ENCODE assay signal across 1 cellular context in the genomic region with DNA sequence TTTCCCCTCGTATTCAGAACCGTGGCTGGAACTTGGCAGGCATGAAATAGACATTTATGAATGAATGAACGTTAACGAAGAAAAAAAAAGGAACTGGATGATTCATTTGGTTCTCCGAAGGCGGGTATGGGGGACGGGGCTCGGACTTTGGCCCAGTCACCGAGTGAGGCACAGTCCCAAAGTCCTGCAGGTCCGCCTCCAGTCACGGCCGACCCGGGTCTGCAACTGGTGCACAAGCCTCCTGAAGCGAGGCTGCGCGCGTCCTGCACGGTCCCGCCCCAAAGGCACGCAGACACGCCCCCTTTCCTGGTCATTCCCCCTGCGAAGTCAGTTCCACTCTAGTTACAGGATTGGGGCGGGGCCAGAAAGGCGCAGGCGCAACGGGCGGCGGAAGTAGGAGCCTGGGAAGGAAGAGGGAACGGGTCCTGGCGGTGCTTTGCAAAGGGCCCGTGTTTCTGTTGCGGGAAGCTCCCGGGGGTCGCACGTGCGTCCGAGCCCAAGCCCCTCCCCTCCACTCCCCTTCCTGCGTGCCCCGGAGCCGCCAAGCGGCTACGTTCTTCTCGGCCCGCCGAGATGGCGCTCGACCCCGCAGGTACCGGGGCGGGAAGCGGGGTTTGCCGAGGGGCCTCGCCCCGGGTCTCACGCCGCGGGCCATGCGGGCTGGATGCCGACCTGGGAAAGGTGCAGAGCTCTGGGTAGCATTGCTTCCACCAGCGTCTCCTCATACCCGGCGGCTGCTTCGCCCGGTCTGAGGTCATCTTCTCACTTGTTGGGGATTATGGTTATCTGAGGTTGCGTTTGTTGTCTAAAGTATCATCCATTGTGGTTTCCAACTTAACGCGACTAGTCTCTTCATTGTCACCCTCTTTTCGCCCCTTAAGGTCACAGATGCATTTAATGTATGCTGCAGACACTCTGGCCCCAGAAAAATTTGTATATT.
A peak's percentile ranks its signal among the peaks of the same experiment; 100 is the strongest.
TF ChIP-seq lines count a peak whose summit lies in the region.

A gene with protein sequence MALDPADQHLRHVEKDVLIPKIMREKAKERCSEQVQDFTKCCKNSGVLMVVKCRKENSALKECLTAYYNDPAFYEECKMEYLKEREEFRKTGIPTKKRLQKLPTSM (plus strand): TSS at position 399 of the 940 bp plus-strand sequence. CDS start 175 bp downstream, at position 574.

TF ChIP-seq in HepG2, 621 proteins besides CTCF, POLR2A, EP300 and RAD21 (continued from another document and continues in another):
- TF ChIP-seq, protein P1, sequence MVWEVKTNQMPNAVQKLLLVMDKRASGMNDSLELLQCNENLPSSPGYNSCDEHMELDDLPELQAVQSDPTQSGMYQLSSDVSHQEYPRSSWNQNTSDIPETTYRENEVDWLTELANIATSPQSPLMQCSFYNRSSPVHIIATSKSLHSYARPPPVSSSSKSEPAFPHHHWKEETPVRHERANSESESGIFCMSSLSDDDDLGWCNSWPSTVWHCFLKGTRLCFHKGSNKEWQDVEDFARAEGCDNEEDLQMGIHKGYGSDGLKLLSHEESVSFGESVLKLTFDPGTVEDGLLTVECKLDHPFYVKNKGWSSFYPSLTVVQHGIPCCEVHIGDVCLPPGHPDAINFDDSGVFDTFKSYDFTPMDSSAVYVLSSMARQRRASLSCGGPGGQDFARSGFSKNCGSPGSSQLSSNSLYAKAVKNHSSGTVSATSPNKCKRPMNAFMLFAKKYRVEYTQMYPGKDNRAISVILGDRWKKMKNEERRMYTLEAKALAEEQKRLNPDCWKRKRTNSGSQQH (CRISPR knock-in tag; IDR thresholded peaks at IDR 0.05; ENCODE audit: low read depth), result 0 out of 2 replicates have a peak, but pooled peaks have one; percentile 61
- TF ChIP-seq, protein P2, sequence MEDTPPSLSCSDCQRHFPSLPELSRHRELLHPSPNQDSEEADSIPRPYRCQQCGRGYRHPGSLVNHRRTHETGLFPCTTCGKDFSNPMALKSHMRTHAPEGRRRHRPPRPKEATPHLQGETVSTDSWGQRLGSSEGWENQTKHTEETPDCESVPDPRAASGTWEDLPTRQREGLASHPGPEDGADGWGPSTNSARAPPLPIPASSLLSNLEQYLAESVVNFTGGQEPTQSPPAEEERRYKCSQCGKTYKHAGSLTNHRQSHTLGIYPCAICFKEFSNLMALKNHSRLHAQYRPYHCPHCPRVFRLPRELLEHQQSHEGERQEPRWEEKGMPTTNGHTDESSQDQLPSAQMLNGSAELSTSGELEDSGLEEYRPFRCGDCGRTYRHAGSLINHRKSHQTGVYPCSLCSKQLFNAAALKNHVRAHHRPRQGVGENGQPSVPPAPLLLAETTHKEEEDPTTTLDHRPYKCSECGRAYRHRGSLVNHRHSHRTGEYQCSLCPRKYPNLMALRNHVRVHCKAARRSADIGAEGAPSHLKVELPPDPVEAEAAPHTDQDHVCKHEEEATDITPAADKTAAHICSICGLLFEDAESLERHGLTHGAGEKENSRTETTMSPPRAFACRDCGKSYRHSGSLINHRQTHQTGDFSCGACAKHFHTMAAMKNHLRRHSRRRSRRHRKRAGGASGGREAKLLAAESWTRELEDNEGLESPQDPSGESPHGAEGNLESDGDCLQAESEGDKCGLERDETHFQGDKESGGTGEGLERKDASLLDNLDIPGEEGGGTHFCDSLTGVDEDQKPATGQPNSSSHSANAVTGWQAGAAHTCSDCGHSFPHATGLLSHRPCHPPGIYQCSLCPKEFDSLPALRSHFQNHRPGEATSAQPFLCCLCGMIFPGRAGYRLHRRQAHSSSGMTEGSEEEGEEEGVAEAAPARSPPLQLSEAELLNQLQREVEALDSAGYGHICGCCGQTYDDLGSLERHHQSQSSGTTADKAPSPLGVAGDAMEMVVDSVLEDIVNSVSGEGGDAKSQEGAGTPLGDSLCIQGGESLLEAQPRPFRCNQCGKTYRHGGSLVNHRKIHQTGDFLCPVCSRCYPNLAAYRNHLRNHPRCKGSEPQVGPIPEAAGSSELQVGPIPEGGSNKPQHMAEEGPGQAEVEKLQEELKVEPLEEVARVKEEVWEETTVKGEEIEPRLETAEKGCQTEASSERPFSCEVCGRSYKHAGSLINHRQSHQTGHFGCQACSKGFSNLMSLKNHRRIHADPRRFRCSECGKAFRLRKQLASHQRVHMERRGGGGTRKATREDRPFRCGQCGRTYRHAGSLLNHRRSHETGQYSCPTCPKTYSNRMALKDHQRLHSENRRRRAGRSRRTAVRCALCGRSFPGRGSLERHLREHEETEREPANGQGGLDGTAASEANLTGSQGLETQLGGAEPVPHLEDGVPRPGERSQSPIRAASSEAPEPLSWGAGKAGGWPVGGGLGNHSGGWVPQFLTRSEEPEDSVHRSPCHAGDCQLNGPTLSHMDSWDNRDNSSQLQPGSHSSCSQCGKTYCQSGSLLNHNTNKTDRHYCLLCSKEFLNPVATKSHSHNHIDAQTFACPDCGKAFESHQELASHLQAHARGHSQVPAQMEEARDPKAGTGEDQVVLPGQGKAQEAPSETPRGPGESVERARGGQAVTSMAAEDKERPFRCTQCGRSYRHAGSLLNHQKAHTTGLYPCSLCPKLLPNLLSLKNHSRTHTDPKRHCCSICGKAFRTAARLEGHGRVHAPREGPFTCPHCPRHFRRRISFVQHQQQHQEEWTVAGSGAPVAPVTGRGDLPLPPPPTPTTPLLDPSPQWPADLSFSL (CRISPR knock-in tag; IDR thresholded peaks at IDR 0.05), result 0 out of 2 replicates have a peak, but pooled peaks have one; percentile 24
- TF ChIP-seq KMT2A (CRISPR knock-in tag; IDR thresholded peaks at IDR 0.05) (peak; percentile 92), ZNF230 (CRISPR knock-in tag; IDR thresholded peaks at IDR 0.05) (peak; percentile 80), MYC (CRISPR knock-in tag; IDR thresholded peaks at IDR 0.05; ENCODE audit: borderline replicate concordance) (peak; percentile 98), GATA4 (IDR thresholded peaks at IDR 0.05; ENCODE audit: borderline replicate concordance, low read depth) (peak; percentile 66; the same call in 1 of the 2 replicates), TBX2 (CRISPR knock-in tag; IDR thresholded peaks at IDR 0.05; ENCODE audit: borderline replicate concordance) (peak; percentile 91), ZNF496 (CRISPR knock-in tag; IDR thresholded peaks at IDR 0.05; ENCODE audit: insufficient replicate concordance) (no peak), HOXA7 (CRISPR knock-in tag; IDR thresholded peaks at IDR 0.05) (no peak), DR1 (CRISPR knock-in tag; IDR thresholded peaks at IDR 0.05) (peak; percentile 84), REPIN1 (CRISPR knock-in tag; IDR thresholded peaks at IDR 0.05; ENCODE audit: borderline replicate concordance, low read depth) (peak; percentile 8), GPN1 (CRISPR knock-in tag; IDR thresholded peaks at IDR 0.05; ENCODE audit: borderline replicate concordance) (no peak), ZNF510 (CRISPR knock-in tag; IDR thresholded peaks at IDR 0.05; ENCODE audit: low read depth) (no peak; the same call in 1 of the 2 replicates), ZNF253 (CRISPR knock-in tag; IDR thresholded peaks at IDR 0.05; ENCODE audit: borderline replicate concordance) (peak; percentile 88), SRSF9 (IDR thresholded peaks at IDR 0.05; ENCODE audit: borderline replicate concordance, insufficient read depth, low read depth, low read length, poor library complexity, severe bottlenecking) (no peak), REXO4 (CRISPR knock-in tag; IDR thresholded peaks at IDR 0.05; ENCODE audit: borderline replicate concordance) (no peak), ZNF430 (CRISPR knock-in tag; IDR thresholded peaks at IDR 0.05) (peak; percentile 38; the same call in 1 of the 2 replicates), RFX1 (IDR thresholded peaks at IDR 0.05) (no peak), THYN1 (CRISPR knock-in tag; IDR thresholded peaks at IDR 0.05; ENCODE audit: borderline replicate concordance, low read depth) (no peak), YY1 (IDR thresholded peaks at IDR 0.05; ENCODE audit: insufficient read depth, insufficient replicate concordance, low read depth, low read length) (peak; percentile 23)
- TF ChIP-seq, protein P3, sequence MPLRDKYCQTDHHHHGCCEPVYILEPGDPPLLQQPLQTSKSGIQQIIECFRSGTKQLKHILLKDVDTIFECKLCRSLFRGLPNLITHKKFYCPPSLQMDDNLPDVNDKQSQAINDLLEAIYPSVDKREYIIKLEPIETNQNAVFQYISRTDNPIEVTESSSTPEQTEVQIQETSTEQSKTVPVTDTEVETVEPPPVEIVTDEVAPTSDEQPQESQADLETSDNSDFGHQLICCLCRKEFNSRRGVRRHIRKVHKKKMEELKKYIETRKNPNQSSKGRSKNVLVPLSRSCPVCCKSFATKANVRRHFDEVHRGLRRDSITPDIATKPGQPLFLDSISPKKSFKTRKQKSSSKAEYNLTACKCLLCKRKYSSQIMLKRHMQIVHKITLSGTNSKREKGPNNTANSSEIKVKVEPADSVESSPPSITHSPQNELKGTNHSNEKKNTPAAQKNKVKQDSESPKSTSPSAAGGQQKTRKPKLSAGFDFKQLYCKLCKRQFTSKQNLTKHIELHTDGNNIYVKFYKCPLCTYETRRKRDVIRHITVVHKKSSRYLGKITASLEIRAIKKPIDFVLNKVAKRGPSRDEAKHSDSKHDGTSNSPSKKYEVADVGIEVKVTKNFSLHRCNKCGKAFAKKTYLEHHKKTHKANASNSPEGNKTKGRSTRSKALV (CRISPR knock-in tag; IDR thresholded peaks at IDR 0.05), result peak; percentile 74; the same call in 1 of the 2 replicates
- TF ChIP-seq, protein P4, sequence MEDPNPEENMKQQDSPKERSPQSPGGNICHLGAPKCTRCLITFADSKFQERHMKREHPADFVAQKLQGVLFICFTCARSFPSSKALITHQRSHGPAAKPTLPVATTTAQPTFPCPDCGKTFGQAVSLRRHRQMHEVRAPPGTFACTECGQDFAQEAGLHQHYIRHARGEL (CRISPR knock-in tag; IDR thresholded peaks at IDR 0.05), result no peak
- TF ChIP-seq, protein P5, sequence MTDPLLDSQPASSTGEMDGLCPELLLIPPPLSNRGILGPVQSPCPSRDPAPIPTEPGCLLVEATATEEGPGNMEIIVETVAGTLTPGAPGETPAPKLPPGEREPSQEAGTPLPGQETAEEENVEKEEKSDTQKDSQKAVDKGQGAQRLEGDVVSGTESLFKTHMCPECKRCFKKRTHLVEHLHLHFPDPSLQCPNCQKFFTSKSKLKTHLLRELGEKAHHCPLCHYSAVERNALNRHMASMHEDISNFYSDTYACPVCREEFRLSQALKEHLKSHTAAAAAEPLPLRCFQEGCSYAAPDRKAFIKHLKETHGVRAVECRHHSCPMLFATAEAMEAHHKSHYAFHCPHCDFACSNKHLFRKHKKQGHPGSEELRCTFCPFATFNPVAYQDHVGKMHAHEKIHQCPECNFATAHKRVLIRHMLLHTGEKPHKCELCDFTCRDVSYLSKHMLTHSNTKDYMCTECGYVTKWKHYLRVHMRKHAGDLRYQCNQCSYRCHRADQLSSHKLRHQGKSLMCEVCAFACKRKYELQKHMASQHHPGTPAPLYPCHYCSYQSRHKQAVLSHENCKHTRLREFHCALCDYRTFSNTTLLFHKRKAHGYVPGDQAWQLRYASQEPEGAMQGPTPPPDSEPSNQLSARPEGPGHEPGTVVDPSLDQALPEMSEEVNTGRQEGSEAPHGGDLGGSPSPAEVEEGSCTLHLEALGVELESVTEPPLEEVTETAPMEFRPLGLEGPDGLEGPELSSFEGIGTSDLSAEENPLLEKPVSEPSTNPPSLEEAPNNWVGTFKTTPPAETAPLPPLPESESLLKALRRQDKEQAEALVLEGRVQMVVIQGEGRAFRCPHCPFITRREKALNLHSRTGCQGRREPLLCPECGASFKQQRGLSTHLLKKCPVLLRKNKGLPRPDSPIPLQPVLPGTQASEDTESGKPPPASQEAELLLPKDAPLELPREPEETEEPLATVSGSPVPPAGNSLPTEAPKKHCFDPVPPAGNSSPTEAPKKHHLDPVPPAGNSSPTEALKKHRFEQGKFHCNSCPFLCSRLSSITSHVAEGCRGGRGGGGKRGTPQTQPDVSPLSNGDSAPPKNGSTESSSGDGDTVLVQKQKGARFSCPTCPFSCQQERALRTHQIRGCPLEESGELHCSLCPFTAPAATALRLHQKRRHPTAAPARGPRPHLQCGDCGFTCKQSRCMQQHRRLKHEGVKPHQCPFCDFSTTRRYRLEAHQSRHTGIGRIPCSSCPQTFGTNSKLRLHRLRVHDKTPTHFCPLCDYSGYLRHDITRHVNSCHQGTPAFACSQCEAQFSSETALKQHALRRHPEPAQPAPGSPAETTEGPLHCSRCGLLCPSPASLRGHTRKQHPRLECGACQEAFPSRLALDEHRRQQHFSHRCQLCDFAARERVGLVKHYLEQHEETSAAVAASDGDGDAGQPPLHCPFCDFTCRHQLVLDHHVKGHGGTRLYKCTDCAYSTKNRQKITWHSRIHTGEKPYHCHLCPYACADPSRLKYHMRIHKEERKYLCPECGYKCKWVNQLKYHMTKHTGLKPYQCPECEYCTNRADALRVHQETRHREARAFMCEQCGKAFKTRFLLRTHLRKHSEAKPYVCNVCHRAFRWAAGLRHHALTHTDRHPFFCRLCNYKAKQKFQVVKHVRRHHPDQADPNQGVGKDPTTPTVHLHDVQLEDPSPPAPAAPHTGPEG (CRISPR knock-in tag; IDR thresholded peaks at IDR 0.05), result peak; percentile 79
- TF ChIP-seq, protein P6, sequence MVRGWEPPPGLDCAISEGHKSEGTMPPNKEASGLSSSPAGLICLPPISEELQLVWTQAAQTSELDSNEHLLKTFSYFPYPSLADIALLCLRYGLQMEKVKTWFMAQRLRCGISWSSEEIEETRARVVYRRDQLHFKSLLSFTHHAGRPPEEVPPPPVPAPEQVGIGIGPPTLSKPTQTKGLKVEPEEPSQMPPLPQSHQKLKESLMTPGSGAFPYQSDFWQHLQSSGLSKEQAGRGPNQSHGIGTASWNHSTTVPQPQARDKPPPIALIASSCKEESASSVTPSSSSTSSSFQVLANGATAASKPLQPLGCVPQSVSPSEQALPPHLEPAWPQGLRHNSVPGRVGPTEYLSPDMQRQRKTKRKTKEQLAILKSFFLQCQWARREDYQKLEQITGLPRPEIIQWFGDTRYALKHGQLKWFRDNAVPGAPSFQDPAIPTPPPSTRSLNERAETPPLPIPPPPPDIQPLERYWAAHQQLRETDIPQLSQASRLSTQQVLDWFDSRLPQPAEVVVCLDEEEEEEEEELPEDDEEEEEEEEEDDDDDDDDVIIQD (CRISPR knock-in tag; IDR thresholded peaks at IDR 0.05; ENCODE audit: low read depth), result peak; percentile 94
- TF ChIP-seq, protein P7, sequence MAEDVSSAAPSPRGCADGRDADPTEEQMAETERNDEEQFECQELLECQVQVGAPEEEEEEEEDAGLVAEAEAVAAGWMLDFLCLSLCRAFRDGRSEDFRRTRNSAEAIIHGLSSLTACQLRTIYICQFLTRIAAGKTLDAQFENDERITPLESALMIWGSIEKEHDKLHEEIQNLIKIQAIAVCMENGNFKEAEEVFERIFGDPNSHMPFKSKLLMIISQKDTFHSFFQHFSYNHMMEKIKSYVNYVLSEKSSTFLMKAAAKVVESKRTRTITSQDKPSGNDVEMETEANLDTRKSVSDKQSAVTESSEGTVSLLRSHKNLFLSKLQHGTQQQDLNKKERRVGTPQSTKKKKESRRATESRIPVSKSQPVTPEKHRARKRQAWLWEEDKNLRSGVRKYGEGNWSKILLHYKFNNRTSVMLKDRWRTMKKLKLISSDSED (CRISPR knock-in tag; IDR thresholded peaks at IDR 0.05), result no peak
- TF ChIP-seq, protein P8, sequence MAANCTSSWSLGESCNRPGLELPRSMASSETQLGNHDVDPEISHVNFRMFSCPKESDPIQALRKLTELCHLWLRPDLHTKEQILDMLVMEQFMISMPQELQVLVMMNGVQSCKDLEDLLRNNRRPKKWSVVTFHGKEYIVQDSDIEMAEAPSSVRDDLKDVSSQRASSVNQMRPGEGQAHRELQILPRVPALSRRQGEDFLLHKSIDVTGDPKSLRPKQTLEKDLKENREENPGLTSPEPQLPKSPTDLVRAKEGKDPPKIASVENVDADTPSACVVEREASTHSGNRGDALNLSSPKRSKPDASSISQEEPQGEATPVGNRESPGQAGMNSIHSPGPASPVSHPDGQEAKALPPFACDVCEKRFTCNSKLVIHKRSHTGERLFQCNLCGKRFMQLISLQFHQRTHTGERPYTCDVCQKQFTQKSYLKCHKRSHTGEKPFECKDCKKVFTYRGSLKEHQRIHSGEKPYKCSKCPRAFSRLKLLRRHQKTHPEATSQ (CRISPR knock-in tag; IDR thresholded peaks at IDR 0.05; ENCODE audit: borderline replicate concordance), result peak; percentile 88; the same call in 1 of the 2 replicates
